In the genomic region with DNA sequence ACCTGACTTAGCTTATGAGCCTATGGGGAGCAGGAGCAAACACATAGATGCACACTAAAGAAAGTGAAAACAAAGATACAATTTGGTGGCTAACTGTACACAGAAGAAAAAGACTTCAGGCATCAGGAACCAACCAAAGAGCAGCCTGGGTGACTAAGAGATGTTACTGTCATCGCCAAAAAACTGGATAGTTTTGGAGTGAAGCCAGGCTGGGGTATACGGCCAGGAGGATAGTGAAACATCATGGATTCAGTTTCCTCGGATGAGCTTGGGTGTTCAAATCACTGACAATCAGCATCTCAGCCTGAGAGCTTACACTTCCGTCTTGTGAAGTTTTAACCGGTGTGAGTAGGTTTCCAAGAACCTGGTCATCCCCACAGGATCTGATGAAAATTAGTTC, we compare ENCODE assay signal across 19 cellular contexts.
DNase-seq lines count a peak whose midpoint lies in the region; ATAC-seq, FAIRE-seq and TF ChIP-seq lines count a peak whose summit lies in the region.
"Had no signal": no experiment of that assay in that cellular context is flagged by ENCODE, and none has a peak within 500 bp of the region (broad histone marks: within the 10 kb centered on the region; RNA-seq: fewer than 3 reads in every experiment).

No MANE protein-coding gene starts in this region.

- H3K27me3 ChIP-seq in MG63 (peaks cover 3% of the 10 kb centered on the region; the same call in 1 of the 2 replicates), bronchial epithelial cell (ENCODE audit: control insufficient read depth, insufficient read depth, low read length) (no peaks in the 10 kb centered on the region)
- H3K27me3 ChIP-seq: BLaER1 had no signal

- DNase-seq in NCI-H1092 (lab: John Stamatoyannopoulos, UW), result peak; percentile 19
- no peak for DNase-seq in NCI-H1092 treated with DMSO at 0.1 percent for 48 hours (lab: John Stamatoyannopoulos, UW)
- DNase-seq in Daoy (ENCODE audit: low read depth), result peak; percentile 58
- peak; percentile 45 for DNase-seq in MG63
- no peak for DNase-seq in bronchial epithelial cell (ENCODE audit: low read depth)
- DNase-seq in ecto neural progenitor cell (ENCODE audit: low spot score), result no peak
- DNase-seq: Calu3; CD4-positive, alpha-beta memory T cell; DMS79 treated with DMSO at 0.1 percent for 48 hours; GDM1; GOT3; H7 had no signal

- no peak for TF ChIP-seq CTCF in bronchial epithelial cell (IDR thresholded peaks at IDR 0.05; ENCODE audit: insufficient read depth, low read length, severe bottlenecking)

- H3K4me3 ChIP-seq in MG63 (no peak overlapping the region), bronchial epithelial cell (ENCODE audit: low read depth, low read length) (no peak overlapping the region)
- H3K4me3 ChIP-seq: A549, BLaER1 had no signal

- H3K36me3 ChIP-seq in MG63 (no peaks in the 10 kb centered on the region), bronchial epithelial cell (ENCODE audit: control insufficient read depth, insufficient read depth, low read length) (no peaks in the 10 kb centered on the region)
- H3K36me3 ChIP-seq: BLaER1 had no signal

- ATAC-seq in HG03025 (IDR thresholded peaks at IDR 0.05; ENCODE audit: low FRiP score, unreplicated experiment) (no peak), GM21360 (IDR thresholded peaks at IDR 0.05; ENCODE audit: unreplicated experiment) (no peak)
- ATAC-seq: A549, HCT116 had no signal

- FAIRE-seq in bronchial epithelial cell (lab: Jason Lieb, UNC), result peak; percentile 52
- FAIRE-seq: A549, GM12892, GM18507 had no signal

- H3K9me3 ChIP-seq in MG63, result no peaks in the 10 kb centered on the region
- H3K9me3 ChIP-seq: A549, BLaER1 had no signal

Comparison
In these comparisons a context has a peak if more than half of its experiments do, and no peak if none do; other contexts are left out.
1. DNase-seq: peak in NCI-H1092 (single experiment), Daoy (single experiment) and MG63 (single experiment); none in NCI-H1092 treated with DMSO at 0.1 percent for 48 hours (single experiment), bronchial epithelial cell (single experiment) and ecto neural progenitor cell (single experiment).